In the genomic region with DNA sequence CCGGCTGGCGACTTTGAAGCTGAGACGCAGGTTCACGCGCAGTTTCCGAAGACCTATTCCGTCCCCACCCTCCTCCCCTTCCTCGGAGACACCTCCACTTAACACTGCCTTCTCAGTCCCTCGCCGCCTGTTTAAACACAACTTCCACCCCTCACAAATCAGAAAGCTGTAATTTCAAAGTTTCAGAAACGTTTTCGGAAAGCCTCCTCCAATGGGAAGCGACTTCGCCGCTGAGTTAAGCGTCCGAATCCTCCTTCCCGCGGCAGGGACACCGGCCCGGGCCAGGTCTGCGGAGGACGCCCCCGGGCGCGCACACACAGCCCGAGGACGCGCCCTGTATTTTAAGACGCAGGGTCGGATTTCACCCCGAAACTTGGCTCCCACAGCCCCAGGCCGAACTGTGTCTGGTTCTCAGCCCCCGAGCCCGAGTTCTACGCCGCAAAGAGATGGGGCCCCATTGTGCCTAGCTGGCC, we compare ENCODE assay signal across 2 cellular contexts.
TF ChIP-seq lines count a peak whose summit lies in the region.

No MANE protein-coding gene starts in this region.

TF ChIP-seq in SK-N-SH, 30 proteins besides CTCF, POLR2A, EP300 and RAD21 (continued from another document):
- TF ChIP-seq, protein P1, sequence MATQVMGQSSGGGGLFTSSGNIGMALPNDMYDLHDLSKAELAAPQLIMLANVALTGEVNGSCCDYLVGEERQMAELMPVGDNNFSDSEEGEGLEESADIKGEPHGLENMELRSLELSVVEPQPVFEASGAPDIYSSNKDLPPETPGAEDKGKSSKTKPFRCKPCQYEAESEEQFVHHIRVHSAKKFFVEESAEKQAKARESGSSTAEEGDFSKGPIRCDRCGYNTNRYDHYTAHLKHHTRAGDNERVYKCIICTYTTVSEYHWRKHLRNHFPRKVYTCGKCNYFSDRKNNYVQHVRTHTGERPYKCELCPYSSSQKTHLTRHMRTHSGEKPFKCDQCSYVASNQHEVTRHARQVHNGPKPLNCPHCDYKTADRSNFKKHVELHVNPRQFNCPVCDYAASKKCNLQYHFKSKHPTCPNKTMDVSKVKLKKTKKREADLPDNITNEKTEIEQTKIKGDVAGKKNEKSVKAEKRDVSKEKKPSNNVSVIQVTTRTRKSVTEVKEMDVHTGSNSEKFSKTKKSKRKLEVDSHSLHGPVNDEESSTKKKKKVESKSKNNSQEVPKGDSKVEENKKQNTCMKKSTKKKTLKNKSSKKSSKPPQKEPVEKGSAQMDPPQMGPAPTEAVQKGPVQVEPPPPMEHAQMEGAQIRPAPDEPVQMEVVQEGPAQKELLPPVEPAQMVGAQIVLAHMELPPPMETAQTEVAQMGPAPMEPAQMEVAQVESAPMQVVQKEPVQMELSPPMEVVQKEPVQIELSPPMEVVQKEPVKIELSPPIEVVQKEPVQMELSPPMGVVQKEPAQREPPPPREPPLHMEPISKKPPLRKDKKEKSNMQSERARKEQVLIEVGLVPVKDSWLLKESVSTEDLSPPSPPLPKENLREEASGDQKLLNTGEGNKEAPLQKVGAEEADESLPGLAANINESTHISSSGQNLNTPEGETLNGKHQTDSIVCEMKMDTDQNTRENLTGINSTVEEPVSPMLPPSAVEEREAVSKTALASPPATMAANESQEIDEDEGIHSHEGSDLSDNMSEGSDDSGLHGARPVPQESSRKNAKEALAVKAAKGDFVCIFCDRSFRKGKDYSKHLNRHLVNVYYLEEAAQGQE (IDR thresholded peaks at IDR 0.05; ENCODE audit: low read depth, low read length) = no peak
- TF ChIP-seq NFIC (IDR thresholded peaks at IDR 0.05; ENCODE audit: borderline replicate concordance) (no peak), NRF1 (IDR thresholded peaks at IDR 0.05; ENCODE audit: low read depth, low read length) (no peak), TAF1 (IDR thresholded peaks at IDR 0.05; ENCODE audit: borderline replicate concordance, low read depth, low read length) (no peak), FOXM1 (IDR thresholded peaks at IDR 0.05; ENCODE audit: low read depth) (no peak), JUND (IDR thresholded peaks at IDR 0.05) (no peak), RFX5 (IDR thresholded peaks at IDR 0.05; ENCODE audit: low read length) (no peak), GABPA (IDR thresholded peaks at IDR 0.05; ENCODE audit: low read depth) (no peak), SMC3 (IDR thresholded peaks at IDR 0.05; ENCODE audit: low read depth, low read length) (no peak), CHD2 (IDR thresholded peaks at IDR 0.05; ENCODE audit: low read length, partially characterized antibody) (no peak), RCOR1 (IDR thresholded peaks at IDR 0.05; ENCODE audit: low read length) (no peak), MXI1 (IDR thresholded peaks at IDR 0.05; ENCODE audit: low read depth, low read length) (no peak), EZH2phosphoT487 (IDR thresholded peaks at IDR 0.05; ENCODE audit: borderline replicate concordance, low read depth) (no peak), FOSL2 (IDR thresholded peaks at IDR 0.05; ENCODE audit: borderline replicate concordance, low read depth) (no peak)
- TF ChIP-seq, protein P2, sequence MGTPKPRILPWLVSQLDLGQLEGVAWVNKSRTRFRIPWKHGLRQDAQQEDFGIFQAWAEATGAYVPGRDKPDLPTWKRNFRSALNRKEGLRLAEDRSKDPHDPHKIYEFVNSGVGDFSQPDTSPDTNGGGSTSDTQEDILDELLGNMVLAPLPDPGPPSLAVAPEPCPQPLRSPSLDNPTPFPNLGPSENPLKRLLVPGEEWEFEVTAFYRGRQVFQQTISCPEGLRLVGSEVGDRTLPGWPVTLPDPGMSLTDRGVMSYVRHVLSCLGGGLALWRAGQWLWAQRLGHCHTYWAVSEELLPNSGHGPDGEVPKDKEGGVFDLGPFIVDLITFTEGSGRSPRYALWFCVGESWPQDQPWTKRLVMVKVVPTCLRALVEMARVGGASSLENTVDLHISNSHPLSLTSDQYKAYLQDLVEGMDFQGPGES (IDR thresholded peaks at IDR 0.05; ENCODE audit: low read depth, low read length) = no peak
- TF ChIP-seq, protein P3, sequence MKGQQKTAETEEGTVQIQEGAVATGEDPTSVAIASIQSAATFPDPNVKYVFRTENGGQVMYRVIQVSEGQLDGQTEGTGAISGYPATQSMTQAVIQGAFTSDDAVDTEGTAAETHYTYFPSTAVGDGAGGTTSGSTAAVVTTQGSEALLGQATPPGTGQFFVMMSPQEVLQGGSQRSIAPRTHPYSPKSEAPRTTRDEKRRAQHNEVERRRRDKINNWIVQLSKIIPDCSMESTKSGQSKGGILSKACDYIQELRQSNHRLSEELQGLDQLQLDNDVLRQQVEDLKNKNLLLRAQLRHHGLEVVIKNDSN (IDR thresholded peaks at IDR 0.05; ENCODE audit: borderline replicate concordance, low read depth) = no peak
- TF ChIP-seq, protein P4, sequence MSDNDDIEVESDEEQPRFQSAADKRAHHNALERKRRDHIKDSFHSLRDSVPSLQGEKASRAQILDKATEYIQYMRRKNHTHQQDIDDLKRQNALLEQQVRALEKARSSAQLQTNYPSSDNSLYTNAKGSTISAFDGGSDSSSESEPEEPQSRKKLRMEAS (IDR thresholded peaks at IDR 0.05; ENCODE audit: low read depth) = no peak

TF ChIP-seq in SK-N-SH treated with all-trans-retinoic acid at 6 μM for 48 hours, 23 proteins besides CTCF, POLR2A, EP300 and RAD21 (continued from another document):
- TF ChIP-seq, protein P5, sequence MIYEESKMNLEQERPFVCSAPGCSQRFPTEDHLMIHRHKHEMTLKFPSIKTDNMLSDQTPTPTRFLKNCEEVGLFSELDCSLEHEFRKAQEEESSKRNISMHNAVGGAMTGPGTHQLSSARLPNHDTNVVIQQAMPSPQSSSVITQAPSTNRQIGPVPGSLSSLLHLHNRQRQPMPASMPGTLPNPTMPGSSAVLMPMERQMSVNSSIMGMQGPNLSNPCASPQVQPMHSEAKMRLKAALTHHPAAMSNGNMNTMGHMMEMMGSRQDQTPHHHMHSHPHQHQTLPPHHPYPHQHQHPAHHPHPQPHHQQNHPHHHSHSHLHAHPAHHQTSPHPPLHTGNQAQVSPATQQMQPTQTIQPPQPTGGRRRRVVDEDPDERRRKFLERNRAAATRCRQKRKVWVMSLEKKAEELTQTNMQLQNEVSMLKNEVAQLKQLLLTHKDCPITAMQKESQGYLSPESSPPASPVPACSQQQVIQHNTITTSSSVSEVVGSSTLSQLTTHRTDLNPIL (CRISPR knock-in tag; IDR thresholded peaks at IDR 0.05; ENCODE audit: low read depth) = no peak
- TF ChIP-seq, protein P6, sequence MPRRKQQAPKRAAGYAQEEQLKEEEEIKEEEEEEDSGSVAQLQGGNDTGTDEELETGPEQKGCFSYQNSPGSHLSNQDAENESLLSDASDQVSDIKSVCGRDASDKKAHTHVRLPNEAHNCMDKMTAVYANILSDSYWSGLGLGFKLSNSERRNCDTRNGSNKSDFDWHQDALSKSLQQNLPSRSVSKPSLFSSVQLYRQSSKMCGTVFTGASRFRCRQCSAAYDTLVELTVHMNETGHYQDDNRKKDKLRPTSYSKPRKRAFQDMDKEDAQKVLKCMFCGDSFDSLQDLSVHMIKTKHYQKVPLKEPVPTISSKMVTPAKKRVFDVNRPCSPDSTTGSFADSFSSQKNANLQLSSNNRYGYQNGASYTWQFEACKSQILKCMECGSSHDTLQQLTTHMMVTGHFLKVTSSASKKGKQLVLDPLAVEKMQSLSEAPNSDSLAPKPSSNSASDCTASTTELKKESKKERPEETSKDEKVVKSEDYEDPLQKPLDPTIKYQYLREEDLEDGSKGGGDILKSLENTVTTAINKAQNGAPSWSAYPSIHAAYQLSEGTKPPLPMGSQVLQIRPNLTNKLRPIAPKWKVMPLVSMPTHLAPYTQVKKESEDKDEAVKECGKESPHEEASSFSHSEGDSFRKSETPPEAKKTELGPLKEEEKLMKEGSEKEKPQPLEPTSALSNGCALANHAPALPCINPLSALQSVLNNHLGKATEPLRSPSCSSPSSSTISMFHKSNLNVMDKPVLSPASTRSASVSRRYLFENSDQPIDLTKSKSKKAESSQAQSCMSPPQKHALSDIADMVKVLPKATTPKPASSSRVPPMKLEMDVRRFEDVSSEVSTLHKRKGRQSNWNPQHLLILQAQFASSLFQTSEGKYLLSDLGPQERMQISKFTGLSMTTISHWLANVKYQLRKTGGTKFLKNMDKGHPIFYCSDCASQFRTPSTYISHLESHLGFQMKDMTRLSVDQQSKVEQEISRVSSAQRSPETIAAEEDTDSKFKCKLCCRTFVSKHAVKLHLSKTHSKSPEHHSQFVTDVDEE (CRISPR knock-in tag; IDR thresholded peaks at IDR 0.05) = no peak
- no peak for TF ChIP-seq PPARA (CRISPR knock-in tag; IDR thresholded peaks at IDR 0.05; ENCODE audit: borderline replicate concordance)
- TF ChIP-seq ZNF565 (CRISPR knock-in tag; conservative IDR thresholded peaks at IDR 0.05; ENCODE audit: low read depth) = no peak
- TF ChIP-seq BACH2 (CRISPR knock-in tag; IDR thresholded peaks at IDR 0.05; ENCODE audit: borderline replicate concordance) = no peak
- TF ChIP-seq ZFP30 (CRISPR knock-in tag; IDR thresholded peaks at IDR 0.05) = no peak
- no peak for TF ChIP-seq ZC3H10 (CRISPR knock-in tag; IDR thresholded peaks at IDR 0.05)
- no peak for TF ChIP-seq RARB (CRISPR knock-in tag; IDR thresholded peaks at IDR 0.05)
